In the genomic region with DNA sequence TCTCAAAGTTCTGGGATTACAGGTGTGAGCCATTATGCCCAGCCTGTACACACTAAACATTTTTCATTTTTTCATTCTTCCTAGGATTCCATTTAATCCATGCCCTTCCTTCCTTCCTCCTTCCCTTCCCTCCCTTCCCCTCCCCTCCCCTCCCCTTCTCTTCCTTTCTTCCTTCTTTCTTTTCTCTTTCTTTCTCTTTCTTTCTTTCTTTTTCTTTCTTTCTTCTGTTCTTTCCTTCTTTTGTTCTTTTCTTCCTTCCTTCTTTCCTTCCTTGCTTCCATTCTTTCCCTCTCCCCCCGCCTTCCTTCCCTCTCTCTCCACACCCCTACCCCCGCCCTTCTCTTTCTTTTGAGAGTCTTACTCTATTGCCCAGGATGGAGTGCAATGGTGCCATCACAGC, we compare ENCODE assay signal across 1 cellular context.
TF ChIP-seq lines count a peak whose summit lies in the region.

No MANE protein-coding gene starts in this region.

TF ChIP-seq in IMR-90, 13 proteins besides CTCF, POLR2A, EP300 and RAD21:
- TF ChIP-seq SMC3 (IDR thresholded peaks at IDR 0.05; ENCODE audit: low read depth, low read length), result no peak
- TF ChIP-seq CHD1 (IDR thresholded peaks at IDR 0.05; ENCODE audit: low read depth, low read length), result no peak
- no peak for TF ChIP-seq RFX5 (IDR thresholded peaks at IDR 0.05; ENCODE audit: low read depth, low read length)
- TF ChIP-seq RCOR1 (IDR thresholded peaks at IDR 0.05; ENCODE audit: insufficient replicate concordance, low read length), result no peak
- TF ChIP-seq FOS (IDR thresholded peaks at IDR 0.05; ENCODE audit: low read depth, low read length), result no peak
- no peak for TF ChIP-seq MXI1 (IDR thresholded peaks at IDR 0.05; ENCODE audit: borderline replicate concordance, low read depth, low read length)
- TF ChIP-seq BHLHE40 (IDR thresholded peaks at IDR 0.05; ENCODE audit: low read depth, low read length), result no peak
- TF ChIP-seq, protein P1, sequence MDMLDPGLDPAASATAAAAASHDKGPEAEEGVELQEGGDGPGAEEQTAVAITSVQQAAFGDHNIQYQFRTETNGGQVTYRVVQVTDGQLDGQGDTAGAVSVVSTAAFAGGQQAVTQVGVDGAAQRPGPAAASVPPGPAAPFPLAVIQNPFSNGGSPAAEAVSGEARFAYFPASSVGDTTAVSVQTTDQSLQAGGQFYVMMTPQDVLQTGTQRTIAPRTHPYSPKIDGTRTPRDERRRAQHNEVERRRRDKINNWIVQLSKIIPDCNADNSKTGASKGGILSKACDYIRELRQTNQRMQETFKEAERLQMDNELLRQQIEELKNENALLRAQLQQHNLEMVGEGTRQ (IDR thresholded peaks at IDR 0.05; ENCODE audit: low read depth, low read length), result no peak
- no peak for TF ChIP-seq NFE2L2 (IDR thresholded peaks at IDR 0.05; ENCODE audit: low read depth, low read length)
- no peak for TF ChIP-seq MAFK (IDR thresholded peaks at IDR 0.05; ENCODE audit: low read depth, low read length)
- no peak for TF ChIP-seq CEBPB (IDR thresholded peaks at IDR 0.05; ENCODE audit: low read depth, low read length)
- no peak for TF ChIP-seq MAZ (IDR thresholded peaks at IDR 0.05; ENCODE audit: borderline replicate concordance, low read depth, low read length)
- TF ChIP-seq, protein P2, sequence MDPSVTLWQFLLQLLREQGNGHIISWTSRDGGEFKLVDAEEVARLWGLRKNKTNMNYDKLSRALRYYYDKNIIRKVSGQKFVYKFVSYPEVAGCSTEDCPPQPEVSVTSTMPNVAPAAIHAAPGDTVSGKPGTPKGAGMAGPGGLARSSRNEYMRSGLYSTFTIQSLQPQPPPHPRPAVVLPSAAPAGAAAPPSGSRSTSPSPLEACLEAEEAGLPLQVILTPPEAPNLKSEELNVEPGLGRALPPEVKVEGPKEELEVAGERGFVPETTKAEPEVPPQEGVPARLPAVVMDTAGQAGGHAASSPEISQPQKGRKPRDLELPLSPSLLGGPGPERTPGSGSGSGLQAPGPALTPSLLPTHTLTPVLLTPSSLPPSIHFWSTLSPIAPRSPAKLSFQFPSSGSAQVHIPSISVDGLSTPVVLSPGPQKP (IDR thresholded peaks at IDR 0.05; ENCODE audit: borderline replicate concordance, low read depth, low read length), result no peak
